In genomic region chr10:33086100-33086499, GRCh38 we compare ENCODE assay signal across 17 cellular contexts.
DNase-seq lines count a peak whose midpoint lies in the region; ATAC-seq, FAIRE-seq and TF ChIP-seq lines count a peak whose summit lies in the region.
"Had no signal": no experiment of that assay in that cellular context is flagged by ENCODE, and none has a peak within 500 bp of the region (broad histone marks: within the 10 kb centered on the region; RNA-seq: fewer than 3 reads in every experiment).

No MANE protein-coding gene starts in this region.

- H3K27ac Mint-ChIP-seq in astrocyte (ENCODE audit: unreplicated experiment) = no peak overlapping the region
- H3K27ac Mint-ChIP-seq: CD8-positive, alpha-beta T cell; HFFc6 had no signal

- H3K27ac ChIP-seq in DND-41 (ENCODE audit: low read length) (peak overlapping the region; percentile 84), astrocyte (ENCODE audit: low read depth, low read length) (no peak overlapping the region), pancreas (no peak overlapping the region), RWPE1 (no peak overlapping the region)

- no peak for TF ChIP-seq CTCF in DND-41 (IDR thresholded peaks at IDR 0.05; ENCODE audit: borderline replicate concordance, extremely low read depth, low read length, poor library complexity, severe bottlenecking)
- no peak for TF ChIP-seq CTCF in astrocyte (IDR thresholded peaks at IDR 0.05; ENCODE audit: insufficient read depth, low read depth, low read length)
- TF ChIP-seq CTCF in pancreas (IDR thresholded peaks at IDR 0.05) = no peak
- TF ChIP-seq CTCF in RWPE1 (conservative IDR thresholded peaks at IDR 0.05; ENCODE audit: low read depth) = no peak

- H2AFZ ChIP-seq in DND-41 (ENCODE audit: low read depth, low read length) (0 out of 2 replicates have a peak overlapping the region, but pooled peaks have one; percentile 30), astrocyte (ENCODE audit: low read depth, low read length) (no peak overlapping the region)

- WGBS in pancreas, 2 donors = 47 to 49% methylated on average over 5 of the region's 5 CpGs

- H3K4me1 ChIP-seq in DND-41 (ENCODE audit: insufficient read depth, low read length) = peaks cover 23% of the 10 kb centered on the region
- H3K4me1 ChIP-seq in astrocyte (ENCODE audit: insufficient read depth, low read length) = no peaks in the 10 kb centered on the region
- H3K4me1 ChIP-seq in pancreas = no peaks in the 10 kb centered on the region
- H3K4me1 ChIP-seq: Caco-2 had no signal

- peak overlapping the region; percentile 27 for H3K4me3 Mint-ChIP-seq in astrocyte (ENCODE audit: unreplicated experiment)
- H3K4me3 Mint-ChIP-seq: CD8-positive, alpha-beta T cell; HFFc6 had no signal

- H3K9me3 Mint-ChIP-seq in astrocyte (ENCODE audit: unreplicated experiment) = peaks cover 10% of the 10 kb centered on the region
- H3K9me3 Mint-ChIP-seq: HFFc6 had no signal

- ATAC-seq in DND-41 (ENCODE audit: insufficient read depth, low read depth) (no peak), pancreas (peak in 3 of 4 donors; percentile 66 to 79 (median 79)), sciatic nerve (no peak)
- ATAC-seq: CD8-positive, alpha-beta T cell; GM12878 had no signal

- no peaks in the 10 kb centered on the region for H3K79me2 ChIP-seq in DND-41 (ENCODE audit: insufficient read depth, low read length)
- no peaks in the 10 kb centered on the region for H3K79me2 ChIP-seq in astrocyte (ENCODE audit: insufficient read depth, low read length)

- H3K27me3 ChIP-seq in DND-41 (ENCODE audit: insufficient read depth, low read length, poor library complexity) = no peaks in the 10 kb centered on the region
- no peaks in the 10 kb centered on the region for H3K27me3 ChIP-seq in astrocyte (ENCODE audit: insufficient read depth, low read length)
- H3K27me3 ChIP-seq in pancreas = no peaks in the 10 kb centered on the region

- peaks cover 3% of the 10 kb centered on the region for H3K4me1 Mint-ChIP-seq in astrocyte (ENCODE audit: low read depth, unreplicated experiment)

- H3K9me3 ChIP-seq in DND-41 (ENCODE audit: insufficient read depth, low read length, severe bottlenecking) = peaks cover 5% of the 10 kb centered on the region
- H3K9me3 ChIP-seq in astrocyte (ENCODE audit: insufficient read depth, low read depth, low read length) = no peaks in the 10 kb centered on the region
- no peaks in the 10 kb centered on the region for H3K9me3 ChIP-seq in pancreas
- H3K9me3 ChIP-seq: Caco-2, HAP-1 had no signal

- no peak overlapping the region for H3K9ac ChIP-seq in DND-41 (ENCODE audit: low read depth, low read length)
- H3K9ac ChIP-seq in astrocyte (ENCODE audit: low read length) = no peak overlapping the region

- intact Hi-C loops in pancreas (cut with DNase I) (no loop called here), sciatic nerve (cut with DNase I) (no loop called here)

- POLR2A ChIA-PET in RWPE1 (lab: Yijun Ruan, JAX; ENCODE audit: low non-redundant PET) = no interaction called here

- no peaks in the 10 kb centered on the region for H4K20me1 ChIP-seq in DND-41 (ENCODE audit: insufficient read depth, low read length)
- no peaks in the 10 kb centered on the region for H4K20me1 ChIP-seq in astrocyte (ENCODE audit: insufficient read depth, low read length)

- no peaks in the 10 kb centered on the region for H3K36me3 ChIP-seq in DND-41 (ENCODE audit: insufficient read depth, low read length)
- H3K36me3 ChIP-seq in astrocyte (ENCODE audit: insufficient read depth, low read length) = no peaks in the 10 kb centered on the region
- no peaks in the 10 kb centered on the region for H3K36me3 ChIP-seq in pancreas
- H3K36me3 ChIP-seq: HAP-1 had no signal

- peaks cover 2% of the 10 kb centered on the region for H3K27me3 Mint-ChIP-seq in astrocyte (ENCODE audit: low read depth, unreplicated experiment)

- no peak overlapping the region for H3K4me2 ChIP-seq in DND-41 (ENCODE audit: insufficient read depth, low read length)
- H3K4me2 ChIP-seq in astrocyte (ENCODE audit: low read length) = no peak overlapping the region

- FAIRE-seq in astrocyte (lab: Jason Lieb, UNC) (no peak), pancreas (lab: Jason Lieb, UNC) (no peak)
- FAIRE-seq: GM12878, H54 had no signal

- DNase-seq in DND-41 (no peak), astrocyte (ENCODE audit: low read depth) (no peak), pancreas (no peak), hippocampal formation (lab: John Stamatoyannopoulos, UW) (no peak), RWPE1 (ENCODE audit: low spot score) (no peak), sciatic nerve (ENCODE audit: low spot score) (no peak)
- DNase-seq: C1 segment of cervical spinal cord; Caco-2; CD8-positive, alpha-beta T cell; DMS153; EL; GDM1; GOT3; HFFc6 had no signal

- no peaks in the 10 kb centered on the region for H3K36me3 Mint-ChIP-seq in astrocyte (ENCODE audit: low read depth, unreplicated experiment)
- H3K36me3 Mint-ChIP-seq: CD8-positive, alpha-beta T cell had no signal

- H3K4me3 ChIP-seq in DND-41 (ENCODE audit: low read depth in 1 of 2, low read length in 2 of 2) (no peak overlapping the region), astrocyte (ENCODE audit: insufficient read depth, low read depth, low read length) (no peak overlapping the region), pancreas (no peak overlapping the region)
- H3K4me3 ChIP-seq: GM12878, HAP-1 had no signal

- CTCF ChIA-PET in RWPE1 (lab: Yijun Ruan, JAX) = no interaction called here

Comparison
In these comparisons a context has a peak if more than half of its experiments do, and no peak if none do; other contexts are left out.
1. ATAC-seq: peak in pancreas (3 of 4); none in DND-41 (single experiment) and sciatic nerve (single experiment).